In genomic region chr1:111596499-111596898, GRCh38 we compare ENCODE assay signal across 12 cellular contexts. TPM values are rescaled to one million over a fixed set of nuclear protein-coding genes. Genes with fewer than 3 reads are reported as not detected.
DNase-seq lines count a peak whose midpoint lies in the region; ATAC-seq, FAIRE-seq and TF ChIP-seq lines count a peak whose summit lies in the region.
"Had no signal": no experiment of that assay in that cellular context is flagged by ENCODE, and none has a peak within 500 bp of the region (broad histone marks: within the 10 kb centered on the region; RNA-seq: fewer than 3 reads in every experiment).

No MANE protein-coding gene starts in this region.

- H2AK9ac ChIP-seq in IMR-90 (replicated peaks; ENCODE audit: low read depth, low read length, poor library complexity): no peak overlapping the region

- H3K4me1 ChIP-seq in IMR-90 (ENCODE audit: control insufficient read depth, insufficient read depth, low read length) (peaks cover 20% of the 10 kb centered on the region), GM12878 (ENCODE audit: control insufficient read depth, insufficient read depth, low read length) (peaks cover 93% of the 10 kb centered on the region)

- no peak overlapping the region for H2BK20ac ChIP-seq in IMR-90 (ENCODE audit: low read depth, low read length)

- no peak overlapping the region for H3K27ac ChIP-seq in IMR-90 (ENCODE audit: insufficient read depth, low read length)
- H3K27ac ChIP-seq in GM12878 (ENCODE audit: control insufficient read depth, insufficient read depth): peak overlapping the region; percentile 98

- RAD21 ChIA-PET in GM12878 (lab: Charles Lee; ENCODE audit: unreplicated experiment): interaction anchor here (0.6 to 11.4 kb wide), 4 partner anchors 27 to 379 kb away, joined by 3 to 331 read pairs (median 61); partner anchors contain the start of gene RAP1A

- no peak overlapping the region for H2BK120ac ChIP-seq in IMR-90 (ENCODE audit: low read depth, low read length)

- FAIRE-seq in GM12878 (lab: Jason Lieb, UNC): no peak

- SMC1A ChIA-PET in GM12878 (lab: Charles Lee; ENCODE audit: uncharacterized antibody, unreplicated experiment): interaction anchor here (0.6 to 16.7 kb wide), 8 partner anchors 12 to 757 kb away, joined by 3 to 446 read pairs (median 6); partner anchors contain the start of gene RAP1A

- no peak for TF ChIP-seq POLR2A in IMR-90 (IDR thresholded peaks at IDR 0.05; ENCODE audit: low read depth, low read length)
- TF ChIP-seq POLR2A in GM12878 (IDR thresholded peaks at IDR 0.05; ENCODE audit: low read depth, low read length): no peak

- no peak overlapping the region for H4K91ac ChIP-seq in IMR-90 (ENCODE audit: insufficient read depth, low read depth, low read length)

- no peaks in the 10 kb centered on the region; the same call in none of the 2 replicates for H3K79me2 ChIP-seq in GM12878 (ENCODE audit: control insufficient read depth, insufficient read depth, low read length)

- intact Hi-C loops in IMR-90 (cut with micrococcal nuclease): no loop called here
- intact Hi-C loops in GM12878 (cut with micrococcal nuclease; ENCODE audit: unreplicated experiment): loop anchor here (1.0 kb wide), 1 partner anchor 159 kb away; the partner anchor contains the start of gene DDX20

- no peak overlapping the region for H2BK5ac ChIP-seq in IMR-90 (ENCODE audit: low read depth, low read length, poor library complexity, severe bottlenecking)

- TF ChIP-seq RAD21 in IMR-90 (IDR thresholded peaks at IDR 0.05; ENCODE audit: low read length) (no peak), GM12878 (IDR thresholded peaks at IDR 0.05; ENCODE audit: insufficient read depth, low read depth, low read length) (no peak)

- H3K4me2 ChIP-seq in IMR-90 (ENCODE audit: low read depth, low read length) (no peak overlapping the region), GM12878 (ENCODE audit: control insufficient read depth, insufficient read depth) (peak overlapping the region; percentile 31)

- DNase-seq in IMR-90 (no peak), GM12878 (ENCODE audit: low read depth, low spot score) (no peak), islet precursor cell (no peak)
- DNase-seq in activated CD4-positive, alpha-beta T cell treated with anti-CD3 and anti-CD28 coated beads for 4 hours: peak; percentile 60 to 65
- DNase-seq in stimulated activated CD4-positive, alpha-beta T cell treated with anti-CD3 and anti-CD28 coated beads, Interleukin-4, amount 100 ng/mL, for 4 hours: peak; percentile 47 to 66
- DNase-seq: COR-L47, heart left ventricle, NCI-H1092 had no signal

- no peaks in the 10 kb centered on the region for H3K9me3 ChIP-seq in IMR-90 (ENCODE audit: control insufficient read depth, insufficient read depth, low read length)
- H3K9me3 ChIP-seq in GM12878 (replicated peaks; ENCODE audit: control insufficient read depth, insufficient read depth, low read length): no peaks in the 10 kb centered on the region
- H3K9me3 ChIP-seq: heart left ventricle had no signal

- no peak overlapping the region for H4K8ac ChIP-seq in IMR-90 (ENCODE audit: low read depth in 2 of 2, low read length in 2 of 2)

- no peak overlapping the region for H3K4me3 ChIP-seq in IMR-90 (ENCODE audit: insufficient read depth, low read depth, low read length)
- H3K4me3 ChIP-seq in GM12878: no peak overlapping the region
- H3K4me3 ChIP-seq: heart left ventricle had no signal

- WGBS in IMR-90 (ENCODE audit: extremely low coverage in 2 of 2, insufficient read length in 1 of 2), 2 experiments: no CpG with 5 or more reads among the region's 1 CpG
- WGBS in GM12878 (ENCODE audit: insufficient coverage, insufficient replicate concordance, low lambda C conversion rate, missing lambda C conversion rate): 0% methylated on average over 1 of the region's 1 CpG

- H3K4ac ChIP-seq in IMR-90 (ENCODE audit: low read depth, low read length): no peak overlapping the region

- in situ Hi-C loops in IMR-90 (cut with MboI; ENCODE audit: low sequenced_read_pairs): no loop called here
- in situ Hi-C loops in GM12878 (cut with MboI): loop anchor here (5.0 to 10.0 kb wide), 2 partner anchors 82 to 374 kb away; no protein-coding TSS in a partner anchor

- H3K36me3 ChIP-seq in IMR-90 (ENCODE audit: control insufficient read depth, insufficient read depth, low read length): no peaks in the 10 kb centered on the region
- H3K36me3 ChIP-seq in GM12878 (ENCODE audit: control insufficient read depth in 2 of 2, insufficient read depth in 2 of 2, low read length in 1 of 2): no peaks in the 10 kb centered on the region
- H3K36me3 ChIP-seq: heart left ventricle had no signal

- POLR2A ChIA-PET in IMR-90 (lab: Charles Lee; ENCODE audit: unreplicated experiment): no interaction called here
- POLR2A ChIA-PET in GM12878 (lab: Charles Lee): interaction anchor here (1.1 to 7.1 kb wide), 3 partner anchors 8 to 23 kb away, joined by 3 to 130 read pairs (median 5); partner anchors contain the start of gene RAP1A

- H2AFZ ChIP-seq in IMR-90 (replicated peaks; ENCODE audit: low read length, poor library complexity): no peak overlapping the region
- no peak overlapping the region; the same call in 1 of the 2 replicates for H2AFZ ChIP-seq in GM12878 (ENCODE audit: control insufficient read depth, low read depth, low read length)

- H2BK15ac ChIP-seq in IMR-90 (ENCODE audit: low read depth, low read length): no peak overlapping the region

- ATAC-seq in IMR-90 (ENCODE audit: low read depth): no peak
- ATAC-seq in GM12878: peak; percentile 34
- ATAC-seq in HG02840 (IDR thresholded peaks at IDR 0.05; ENCODE audit: low FRiP score, unreplicated experiment): no peak
- no peak for ATAC-seq in HG02884 (IDR thresholded peaks at IDR 0.05; ENCODE audit: unreplicated experiment)
- no peak for ATAC-seq in HG02571 (IDR thresholded peaks at IDR 0.05; ENCODE audit: unreplicated experiment)
- ATAC-seq: heart left ventricle, Panc1 had no signal

- H3K56ac ChIP-seq in IMR-90 (ENCODE audit: extremely low read depth, insufficient read depth, low read length): no peak overlapping the region

- H4K20me1 ChIP-seq in IMR-90 (ENCODE audit: insufficient read depth, low read length) (no peaks in the 10 kb centered on the region), GM12878 (ENCODE audit: control insufficient read depth, insufficient read depth) (no peaks in the 10 kb centered on the region)

- 0 out of 2 replicates have a peak overlapping the region, but pooled peaks have one; percentile 43 for H2AK5ac ChIP-seq in IMR-90 (ENCODE audit: low read depth, low read length)

- CTCF ChIA-PET in IMR-90 (lab: Yijun Ruan, JAX) (interaction anchor here (0.6 kb wide), 1 partner anchor 36 kb away, joined by 3 read pairs; no protein-coding TSS in a partner anchor), GM12878 (lab: Yijun Ruan, JAX) (interaction anchor here (0.8 to 7.6 kb wide), 5 partner anchors 9 to 87 kb away, joined by 3 to 86 read pairs (median 3); no protein-coding TSS in a partner anchor)

- H3K79me1 ChIP-seq in IMR-90 (ENCODE audit: low read depth in 1 of 2, low read length in 2 of 2): no peaks in the 10 kb centered on the region

- H3K14ac ChIP-seq in IMR-90 (replicated peaks; ENCODE audit: low read depth, low read length): no peak overlapping the region

- TF ChIP-seq EP300 in GM12878 (IDR thresholded peaks at IDR 0.05; ENCODE audit: borderline replicate concordance in 1 of 2, control insufficient read depth in 1 of 2, low read depth in 2 of 2, low read length in 2 of 2): no peak; a peak in 1 of 4 replicates

- BruUV-seq in IMR-90 (replicated peaks; lab: Mats Ljungman, UMichigan): no TSS peak
- BruUV-seq in GM12878 (replicated peaks; lab: Mats Ljungman, UMichigan): no TSS peak

- dilution Hi-C loops in IMR-90 (cut with HindIII; ENCODE audit: low sequenced_read_pairs, unreplicated experiment): no loop called here

- H3K9ac ChIP-seq in IMR-90 (ENCODE audit: low read depth, low read length) (no peak overlapping the region), GM12878 (ENCODE audit: control insufficient read depth, insufficient read depth, low read length) (no peak overlapping the region)

- no peak overlapping the region for H3K18ac ChIP-seq in IMR-90 (ENCODE audit: low read depth, low read length)

- H3K27me3 ChIP-seq in IMR-90 (ENCODE audit: control insufficient read depth, insufficient read depth, low read length) (no peaks in the 10 kb centered on the region), GM12878 (replicated peaks in 1 of 2; ENCODE audit: control insufficient read depth in 2 of 2, insufficient read depth in 2 of 2, low read length in 1 of 2) (no peaks in the 10 kb centered on the region)
- H3K27me3 ChIP-seq: heart left ventricle had no signal

- H3K9me1 ChIP-seq in IMR-90 (ENCODE audit: insufficient read depth, low read length): peaks cover 5% of the 10 kb centered on the region; the same call in 1 of the 2 replicates

- H3K23ac ChIP-seq in IMR-90 (ENCODE audit: low read depth, low read length): no peak overlapping the region

- H4K5ac ChIP-seq in IMR-90 (ENCODE audit: low read depth, low read length): no peak overlapping the region

- TF ChIP-seq CTCF in IMR-90 (conservative IDR thresholded peaks at IDR 0.05; ENCODE audit: low read depth, low read length) (no peak), GM12878 (IDR thresholded peaks at IDR 0.05 in 2 of 3, conservative IDR thresholded peaks at IDR 0.05 in 1 of 3; ENCODE audit: control insufficient read depth in 2 of 3, extremely low read depth in 1 of 3, insufficient read depth in 1 of 3, low read depth in 3 of 3, low read length in 3 of 3) (no peak)

RNA-seq across cellular contexts. Expression of gene RAP1A, which starts 23.1 kb away (rescaled TPM):
- total RNA-seq in IMR-90 (2012; rRNA removed): 18.1 and 35.3 TPM in 2 replicates
- 34.4 and 43.6 TPM in 2 replicates for polyA plus RNA-seq in IMR-90 (2012; rRNA removed)
- polyA plus RNA-seq in IMR-90 (2012; cell fraction: cytosol; rRNA removed): 4.0 and 6.2 TPM in 2 replicates
- 0.72 and 9.5 TPM in 2 replicates for polyA plus RNA-seq in IMR-90 (2012; cell fraction: nucleus; rRNA removed; ENCODE audit: low replicate concordance)
- total RNA-seq in GM12878 (2013; cell fraction: nucleolus; rRNA removed): 52.4 and 56.6 TPM in 2 replicates
- total RNA-seq in GM12878 (2014; rRNA removed): 41.6 and 53.4 TPM in 2 replicates
- total RNA-seq in GM12878 (2014; rRNA removed; fragmentation: Illumina TruSeq; extraction: Trizol): 38.4 and 42.2 TPM in 2 replicates
- total RNA-seq in GM12878 (2021): 141 TPM in 2 replicates
- 81.1 TPM for polyA plus RNA-seq in GM12878 (2011; ENCODE audit: low read depth)
- 141 and 206 TPM in 2 replicates for polyA plus RNA-seq in GM12878 (2011; rRNA removed)
- polyA plus RNA-seq in GM12878 (2011; cell fraction: cytosol; rRNA removed): 43.4 and 49.4 TPM in 2 replicates
- 31.2 and 34.0 TPM in 2 replicates for polyA plus RNA-seq in GM12878 (2011; cell fraction: nucleus; rRNA removed)
- polyA plus RNA-seq in GM12878 (2012): 144 and 163 TPM in 2 replicates
- polyA plus RNA-seq in GM12878 (2014; fragmentation: Illumina TruSeq; extraction: Trizol): 213 and 259 TPM in 2 replicates
- 10 to 100 TPM; 71.8 to 93.7 TPM for polyA plus RNA-seq in GM12878 (2014; fragmentation: Nextera tagmentation; extraction: Ambion mirVana)
- 86.4 and 106 TPM in 2 replicates for polyA plus RNA-seq in GM12878 (2014; rRNA removed)
- 10 to 100 TPM; 76.7 to 78.4 TPM for polyA plus RNA-seq in GM12878 (2016; fragmentation: Nextera tagmentation; extraction: Ambion mirVana)
- polyA minus RNA-seq in GM12878 (2011; rRNA and poly(A)+ RNA removed): 29.2 and 61.7 TPM in 2 replicates
- polyA minus RNA-seq in GM12878 (2011; cell fraction: cytosol; rRNA and poly(A)+ RNA removed): 20.2 and 26.1 TPM in 2 replicates
- polyA minus RNA-seq in GM12878 (2011; cell fraction: nucleus; rRNA and poly(A)+ RNA removed): 10.6 and 17.6 TPM in 2 replicates

Comparison
In these comparisons a context has a peak if more than half of its experiments do, and no peak if none do; other contexts are left out.
1. DNase-seq: peak in activated CD4-positive, alpha-beta T cell treated with anti-CD3 and anti-CD28 coated beads for 4 hours (2 of 2) and stimulated activated CD4-positive, alpha-beta T cell treated with anti-CD3 and anti-CD28 coated beads, Interleukin-4, amount 100 ng/mL, for 4 hours (2 of 2); none in IMR-90 (single experiment), GM12878 (single experiment) and islet precursor cell (single experiment).